Comparison of ENCODE assay signal across 8 cellular contexts in genomic region chr12:22046090-22046967, GRCh38. TPM values are rescaled to one million over a fixed set of nuclear protein-coding genes. Genes with fewer than 3 reads are reported as not detected.
A peak's percentile ranks its signal among the peaks of the same experiment; 100 is the strongest.
DNase-seq lines count a peak whose midpoint lies in the region; ATAC-seq and TF ChIP-seq lines count a peak whose summit lies in the region.

TSS of gene CMAS (plus strand) at chr12:22046218. CDS start at chr12:22046304, 86 bp downstream.

- H3K4me1 Mint-ChIP-seq in neural progenitor cell: peaks cover 21% of the 10 kb centered on the region

- DNase-seq in EH (ENCODE audit: low read depth): peak; percentile 79
- DNase-seq in activated gamma-delta T cell (lab: John Stamatoyannopoulos, UW): peak; percentile 65
- DNase-seq in foreskin fibroblast: peak; percentile 56 to 85
- DNase-seq in neural progenitor cell (ENCODE audit: low spot score): peak; percentile 87

- peak; percentile 86 for TF ChIP-seq POLR2A in Raji (IDR thresholded peaks at IDR 0.05; ENCODE audit: insufficient read depth, low read depth, low read length)

- H3F3A ChIP-seq in neural progenitor cell (ENCODE audit: low read depth): no peaks in the 10 kb centered on the region

- no peak within 1 kb of the TSS for H3K4me3 ChIP-seq in KMS-11 (IDR thresholded peaks at IDR 0.05; ENCODE audit: insufficient read depth, low read depth, low read length)
- peak within 1 kb of the TSS; percentile 89 to 95 for H3K4me3 ChIP-seq in foreskin fibroblast (ENCODE audit: low read depth in 1 of 2, low read length in 2 of 2)
- peak within 1 kb of the TSS; percentile 75 for H3K4me3 ChIP-seq in neural progenitor cell
- peak within 1 kb of the TSS; percentile 82 to 95 (median 88) for H3K4me3 ChIP-seq in subcutaneous abdominal adipose tissue (ENCODE audit: low read depth in 1 of 5, low read length in 5 of 5)

- H2AFZ ChIP-seq in KMS-11 (ENCODE audit: low read depth) (peak within 1 kb of the TSS; percentile 82), neural progenitor cell (replicated peaks) (peak within 1 kb of the TSS; percentile 88)

- H3K79me2 ChIP-seq in KMS-11 (ENCODE audit: insufficient read depth, low read depth) (peaks cover 13% of the 10 kb centered on the region; the same call in 1 of the 2 replicates), neural progenitor cell (ENCODE audit: low read depth) (peaks cover 44% of the 10 kb centered on the region)

- no peaks in the 10 kb centered on the region for H3K27me3 ChIP-seq in KMS-11 (ENCODE audit: insufficient read depth, low read depth)
- no peaks in the 10 kb centered on the region for H3K27me3 ChIP-seq in neural progenitor cell
- H3K27me3 ChIP-seq in subcutaneous abdominal adipose tissue (ENCODE audit: control insufficient read depth in 5 of 5, insufficient read depth in 4 of 5, low read length in 5 of 5): no peaks in the 10 kb centered on the region

- H3K27ac ChIP-seq in KMS-11: peak within 1 kb of the TSS; percentile 47
- H3K27ac ChIP-seq in neural progenitor cell: peak within 1 kb of the TSS; percentile 62
- peak within 1 kb of the TSS; percentile 82 for H3K27ac ChIP-seq in subcutaneous abdominal adipose tissue (ENCODE audit: low read depth, low read length)

- H3K27ac Mint-ChIP-seq in neural progenitor cell: peak within 1 kb of the TSS; percentile 96

- H4K20me1 ChIP-seq in KMS-11 (ENCODE audit: insufficient read depth) (no peaks in the 10 kb centered on the region), neural progenitor cell (ENCODE audit: low read depth) (no peaks in the 10 kb centered on the region)

- H3K36me3 ChIP-seq in KMS-11 (ENCODE audit: insufficient read depth) (no peaks in the 10 kb centered on the region), neural progenitor cell (no peaks in the 10 kb centered on the region), subcutaneous abdominal adipose tissue (ENCODE audit: control insufficient read depth in 5 of 5, insufficient read depth in 5 of 5, low read length in 5 of 5) (peaks cover 0 to 4% (median 0%) of the 10 kb centered on the region in 5 donors)

- H3K9ac ChIP-seq in KMS-11: peak within 1 kb of the TSS; percentile 81
- H3K9ac ChIP-seq in neural progenitor cell: peak within 1 kb of the TSS; percentile 58
- peak within 1 kb of the TSS; percentile 50 to 94 (median 88) for H3K9ac ChIP-seq in subcutaneous abdominal adipose tissue (ENCODE audit: low read length in 5 of 5)

- peaks cover 7% of the 10 kb centered on the region for H3K27me3 Mint-ChIP-seq in neural progenitor cell (ENCODE audit: insufficient read depth, low read depth)

- H3K9me3 ChIP-seq in neural progenitor cell (ENCODE audit: low read depth): no peaks in the 10 kb centered on the region
- H3K9me3 ChIP-seq in subcutaneous abdominal adipose tissue (ENCODE audit: control insufficient read depth in 5 of 5, low read length in 5 of 5): no peaks in the 10 kb centered on the region

- H3K4me3 Mint-ChIP-seq in neural progenitor cell: peak within 1 kb of the TSS; percentile 98

- no peak for TF ChIP-seq CTCF in KMS-11 (conservative IDR thresholded peaks at IDR 0.05; ENCODE audit: low read depth, low read length)
- TF ChIP-seq CTCF in foreskin fibroblast (IDR thresholded peaks at IDR 0.05; ENCODE audit: low read depth, low read length): no peak
- TF ChIP-seq CTCF in neural progenitor cell (IDR thresholded peaks at IDR 0.05): no peak

- peak; percentile 83 for ATAC-seq in GM21786 (IDR thresholded peaks at IDR 0.05; ENCODE audit: unreplicated experiment)

- peaks cover 14% of the 10 kb centered on the region for H3K36me3 Mint-ChIP-seq in neural progenitor cell

- H3K9me3 Mint-ChIP-seq in neural progenitor cell: no peaks in the 10 kb centered on the region

- H3K4me2 ChIP-seq in KMS-11 (peak within 1 kb of the TSS; percentile 86), neural progenitor cell (peak within 1 kb of the TSS; percentile 79)

- H3K4me1 ChIP-seq in KMS-11 (ENCODE audit: low read depth, poor library complexity, severe bottlenecking): peaks cover 12% of the 10 kb centered on the region
- peaks cover 7% of the 10 kb centered on the region for H3K4me1 ChIP-seq in neural progenitor cell
- peaks cover 0 to 29% (median 17%) of the 10 kb centered on the region in 5 donors for H3K4me1 ChIP-seq in subcutaneous abdominal adipose tissue (ENCODE audit: control insufficient read depth in 5 of 5, insufficient read depth in 5 of 5, low read length in 5 of 5)

RNA-seq across cellular contexts. Expression of gene CMAS, which starts in this region (rescaled TPM):
- total RNA-seq in neural progenitor cell (ENCODE audit: low replicate concordance): 32.5 and 38.2 TPM in 2 replicates
